In genomic region chr3:122572940-122573412, GRCh38 we compare ENCODE assay signal across 1 cellular context.
TF ChIP-seq lines count a peak whose summit lies in the region.

No MANE protein-coding gene starts in this region.

TF ChIP-seq in liver, 16 proteins besides CTCF, POLR2A, EP300 and RAD21 (continued from another document):
- TF ChIP-seq REST (IDR thresholded peaks at IDR 0.05), result no peak
